1 cellular context compared by ENCODE assay signal in the genomic region with DNA sequence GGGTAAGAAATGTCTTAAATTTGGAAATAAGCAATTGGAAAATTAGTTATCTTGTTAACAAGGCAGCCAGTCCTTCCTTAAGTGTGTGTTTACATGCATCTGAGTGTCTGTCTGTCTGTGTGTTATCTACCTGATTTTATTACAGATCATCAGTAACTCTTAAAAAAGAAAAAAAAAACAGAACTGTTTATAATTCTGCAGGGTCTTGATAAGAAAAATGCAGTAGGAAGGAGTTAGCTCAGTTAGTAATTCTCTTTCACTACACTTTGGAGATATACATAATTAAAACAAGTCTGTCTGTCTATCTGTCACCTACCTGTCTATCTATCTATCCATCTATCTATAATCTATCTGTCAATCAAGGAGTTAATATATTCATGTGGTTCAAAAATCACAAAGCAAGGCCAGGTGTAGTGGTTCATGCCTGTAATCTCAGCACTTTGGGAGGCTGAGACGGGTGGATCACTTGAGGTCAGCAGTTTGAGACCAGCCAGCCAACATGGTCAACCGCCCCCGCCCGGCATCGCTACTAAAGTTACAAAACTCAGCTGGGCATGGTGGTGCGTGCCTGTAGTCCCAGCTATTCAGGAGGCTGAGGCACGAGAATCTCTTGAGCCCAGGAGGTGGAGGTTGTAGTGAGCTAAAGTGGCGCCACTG.
TF ChIP-seq lines count a peak whose summit lies in the region.

No MANE protein-coding gene starts in this region.

TF ChIP-seq in K562, 482 proteins besides CTCF, POLR2A, EP300 and RAD21 (continued from another document and continues in another):
- no peak for TF ChIP-seq CBX2 (IDR thresholded peaks at IDR 0.05; ENCODE audit: insufficient read depth, low read length, poor library complexity, severe bottlenecking)
- TF ChIP-seq, protein P1, sequence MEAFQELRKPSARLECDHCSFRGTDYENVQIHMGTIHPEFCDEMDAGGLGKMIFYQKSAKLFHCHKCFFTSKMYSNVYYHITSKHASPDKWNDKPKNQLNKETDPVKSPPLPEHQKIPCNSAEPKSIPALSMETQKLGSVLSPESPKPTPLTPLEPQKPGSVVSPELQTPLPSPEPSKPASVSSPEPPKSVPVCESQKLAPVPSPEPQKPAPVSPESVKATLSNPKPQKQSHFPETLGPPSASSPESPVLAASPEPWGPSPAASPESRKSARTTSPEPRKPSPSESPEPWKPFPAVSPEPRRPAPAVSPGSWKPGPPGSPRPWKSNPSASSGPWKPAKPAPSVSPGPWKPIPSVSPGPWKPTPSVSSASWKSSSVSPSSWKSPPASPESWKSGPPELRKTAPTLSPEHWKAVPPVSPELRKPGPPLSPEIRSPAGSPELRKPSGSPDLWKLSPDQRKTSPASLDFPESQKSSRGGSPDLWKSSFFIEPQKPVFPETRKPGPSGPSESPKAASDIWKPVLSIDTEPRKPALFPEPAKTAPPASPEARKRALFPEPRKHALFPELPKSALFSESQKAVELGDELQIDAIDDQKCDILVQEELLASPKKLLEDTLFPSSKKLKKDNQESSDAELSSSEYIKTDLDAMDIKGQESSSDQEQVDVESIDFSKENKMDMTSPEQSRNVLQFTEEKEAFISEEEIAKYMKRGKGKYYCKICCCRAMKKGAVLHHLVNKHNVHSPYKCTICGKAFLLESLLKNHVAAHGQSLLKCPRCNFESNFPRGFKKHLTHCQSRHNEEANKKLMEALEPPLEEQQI (IDR thresholded peaks at IDR 0.05) = no peak
- TF ChIP-seq ZNF444 (CRISPR knock-in tag; IDR thresholded peaks at IDR 0.05) = no peak
- no peak for TF ChIP-seq RUNX1 (IDR thresholded peaks at IDR 0.05; ENCODE audit: low read depth)
- no peak for TF ChIP-seq SP2 (IDR thresholded peaks at IDR 0.05; ENCODE audit: extremely low read depth, low read depth, low read length, poor library complexity, severe bottlenecking)
- TF ChIP-seq SMC3 (conservative IDR thresholded peaks at IDR 0.05; ENCODE audit: insufficient read depth, low read depth, low read length) = no peak
- TF ChIP-seq, protein P2, sequence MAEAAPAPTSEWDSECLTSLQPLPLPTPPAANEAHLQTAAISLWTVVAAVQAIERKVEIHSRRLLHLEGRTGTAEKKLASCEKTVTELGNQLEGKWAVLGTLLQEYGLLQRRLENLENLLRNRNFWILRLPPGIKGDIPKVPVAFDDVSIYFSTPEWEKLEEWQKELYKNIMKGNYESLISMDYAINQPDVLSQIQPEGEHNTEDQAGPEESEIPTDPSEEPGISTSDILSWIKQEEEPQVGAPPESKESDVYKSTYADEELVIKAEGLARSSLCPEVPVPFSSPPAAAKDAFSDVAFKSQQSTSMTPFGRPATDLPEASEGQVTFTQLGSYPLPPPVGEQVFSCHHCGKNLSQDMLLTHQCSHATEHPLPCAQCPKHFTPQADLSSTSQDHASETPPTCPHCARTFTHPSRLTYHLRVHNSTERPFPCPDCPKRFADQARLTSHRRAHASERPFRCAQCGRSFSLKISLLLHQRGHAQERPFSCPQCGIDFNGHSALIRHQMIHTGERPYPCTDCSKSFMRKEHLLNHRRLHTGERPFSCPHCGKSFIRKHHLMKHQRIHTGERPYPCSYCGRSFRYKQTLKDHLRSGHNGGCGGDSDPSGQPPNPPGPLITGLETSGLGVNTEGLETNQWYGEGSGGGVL (CRISPR knock-in tag; IDR thresholded peaks at IDR 0.05) = no peak
- TF ChIP-seq EZH2 (IDR thresholded peaks at IDR 0.05; ENCODE audit: borderline replicate concordance, low read depth, low read length) = no peak
- no peak for TF ChIP-seq JUND (IDR thresholded peaks at IDR 0.05; ENCODE audit: borderline replicate concordance, low read depth, low read length)
- TF ChIP-seq JUND (tag; IDR thresholded peaks at IDR 0.05; ENCODE audit: borderline replicate concordance, low read depth, low read length) = no peak
- no peak for TF ChIP-seq NFYB (IDR thresholded peaks at IDR 0.05; ENCODE audit: extremely low read depth, insufficient read length)
- TF ChIP-seq PPARD (CRISPR knock-in tag; IDR thresholded peaks at IDR 0.05) = no peak
- TF ChIP-seq, protein P3, sequence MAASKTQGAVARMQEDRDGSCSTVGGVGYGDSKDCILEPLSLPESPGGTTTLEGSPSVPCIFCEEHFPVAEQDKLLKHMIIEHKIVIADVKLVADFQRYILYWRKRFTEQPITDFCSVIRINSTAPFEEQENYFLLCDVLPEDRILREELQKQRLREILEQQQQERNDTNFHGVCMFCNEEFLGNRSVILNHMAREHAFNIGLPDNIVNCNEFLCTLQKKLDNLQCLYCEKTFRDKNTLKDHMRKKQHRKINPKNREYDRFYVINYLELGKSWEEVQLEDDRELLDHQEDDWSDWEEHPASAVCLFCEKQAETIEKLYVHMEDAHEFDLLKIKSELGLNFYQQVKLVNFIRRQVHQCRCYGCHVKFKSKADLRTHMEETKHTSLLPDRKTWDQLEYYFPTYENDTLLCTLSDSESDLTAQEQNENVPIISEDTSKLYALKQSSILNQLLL (CRISPR knock-in tag; IDR thresholded peaks at IDR 0.05; ENCODE audit: borderline replicate concordance) = no peak
- TF ChIP-seq U2AF1 (optimal IDR thresholded peaks at IDR 0.05; ENCODE audit: low read depth, low read length) = no peak
- TF ChIP-seq ZNF347 (CRISPR knock-in tag; IDR thresholded peaks at IDR 0.05; ENCODE audit: low read depth) = no peak
- no peak for TF ChIP-seq CBX3 (IDR thresholded peaks at IDR 0.05; ENCODE audit: borderline replicate concordance in 1 of 2, low read length in 2 of 2)
- no peak for TF ChIP-seq PHTF2 (CRISPR knock-in tag; IDR thresholded peaks at IDR 0.05)
- no peak for TF ChIP-seq HNRNPUL1 (IDR thresholded peaks at IDR 0.05; ENCODE audit: low read length)
- TF ChIP-seq, protein P4, sequence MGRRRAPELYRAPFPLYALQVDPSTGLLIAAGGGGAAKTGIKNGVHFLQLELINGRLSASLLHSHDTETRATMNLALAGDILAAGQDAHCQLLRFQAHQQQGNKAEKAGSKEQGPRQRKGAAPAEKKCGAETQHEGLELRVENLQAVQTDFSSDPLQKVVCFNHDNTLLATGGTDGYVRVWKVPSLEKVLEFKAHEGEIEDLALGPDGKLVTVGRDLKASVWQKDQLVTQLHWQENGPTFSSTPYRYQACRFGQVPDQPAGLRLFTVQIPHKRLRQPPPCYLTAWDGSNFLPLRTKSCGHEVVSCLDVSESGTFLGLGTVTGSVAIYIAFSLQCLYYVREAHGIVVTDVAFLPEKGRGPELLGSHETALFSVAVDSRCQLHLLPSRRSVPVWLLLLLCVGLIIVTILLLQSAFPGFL (CRISPR knock-in tag; IDR thresholded peaks at IDR 0.05) = no peak
- TF ChIP-seq ZNF76 (CRISPR knock-in tag; IDR thresholded peaks at IDR 0.05; ENCODE audit: borderline replicate concordance) = no peak
- TF ChIP-seq, protein P5, sequence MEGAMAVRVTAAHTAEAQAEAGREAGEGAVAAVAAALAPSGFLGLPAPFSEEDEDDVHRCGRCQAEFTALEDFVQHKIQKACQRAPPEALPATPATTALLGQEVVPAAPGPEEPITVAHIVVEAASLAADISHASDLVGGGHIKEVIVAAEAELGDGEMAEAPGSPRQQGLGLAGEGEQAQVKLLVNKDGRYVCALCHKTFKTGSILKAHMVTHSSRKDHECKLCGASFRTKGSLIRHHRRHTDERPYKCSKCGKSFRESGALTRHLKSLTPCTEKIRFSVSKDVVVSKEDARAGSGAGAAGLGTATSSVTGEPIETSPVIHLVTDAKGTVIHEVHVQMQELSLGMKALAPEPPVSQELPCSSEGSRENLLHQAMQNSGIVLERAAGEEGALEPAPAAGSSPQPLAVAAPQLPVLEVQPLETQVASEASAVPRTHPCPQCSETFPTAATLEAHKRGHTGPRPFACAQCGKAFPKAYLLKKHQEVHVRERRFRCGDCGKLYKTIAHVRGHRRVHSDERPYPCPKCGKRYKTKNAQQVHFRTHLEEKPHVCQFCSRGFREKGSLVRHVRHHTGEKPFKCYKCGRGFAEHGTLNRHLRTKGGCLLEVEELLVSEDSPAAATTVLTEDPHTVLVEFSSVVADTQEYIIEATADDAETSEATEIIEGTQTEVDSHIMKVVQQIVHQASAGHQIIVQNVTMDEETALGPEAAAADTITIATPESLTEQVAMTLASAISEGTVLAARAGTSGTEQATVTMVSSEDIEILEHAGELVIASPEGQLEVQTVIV (CRISPR knock-in tag; IDR thresholded peaks at IDR 0.05; ENCODE audit: borderline replicate concordance) = no peak
- TF ChIP-seq ZNF174 (CRISPR knock-in tag; IDR thresholded peaks at IDR 0.05) = no peak
- TF ChIP-seq EWSR1 (IDR thresholded peaks at IDR 0.05; ENCODE audit: borderline replicate concordance, low read depth, partially characterized antibody) = no peak
- TF ChIP-seq NR2C1 (IDR thresholded peaks at IDR 0.05) = no peak
- TF ChIP-seq NR2C1 (tag; IDR thresholded peaks at IDR 0.05) = no peak
- TF ChIP-seq, protein P6, sequence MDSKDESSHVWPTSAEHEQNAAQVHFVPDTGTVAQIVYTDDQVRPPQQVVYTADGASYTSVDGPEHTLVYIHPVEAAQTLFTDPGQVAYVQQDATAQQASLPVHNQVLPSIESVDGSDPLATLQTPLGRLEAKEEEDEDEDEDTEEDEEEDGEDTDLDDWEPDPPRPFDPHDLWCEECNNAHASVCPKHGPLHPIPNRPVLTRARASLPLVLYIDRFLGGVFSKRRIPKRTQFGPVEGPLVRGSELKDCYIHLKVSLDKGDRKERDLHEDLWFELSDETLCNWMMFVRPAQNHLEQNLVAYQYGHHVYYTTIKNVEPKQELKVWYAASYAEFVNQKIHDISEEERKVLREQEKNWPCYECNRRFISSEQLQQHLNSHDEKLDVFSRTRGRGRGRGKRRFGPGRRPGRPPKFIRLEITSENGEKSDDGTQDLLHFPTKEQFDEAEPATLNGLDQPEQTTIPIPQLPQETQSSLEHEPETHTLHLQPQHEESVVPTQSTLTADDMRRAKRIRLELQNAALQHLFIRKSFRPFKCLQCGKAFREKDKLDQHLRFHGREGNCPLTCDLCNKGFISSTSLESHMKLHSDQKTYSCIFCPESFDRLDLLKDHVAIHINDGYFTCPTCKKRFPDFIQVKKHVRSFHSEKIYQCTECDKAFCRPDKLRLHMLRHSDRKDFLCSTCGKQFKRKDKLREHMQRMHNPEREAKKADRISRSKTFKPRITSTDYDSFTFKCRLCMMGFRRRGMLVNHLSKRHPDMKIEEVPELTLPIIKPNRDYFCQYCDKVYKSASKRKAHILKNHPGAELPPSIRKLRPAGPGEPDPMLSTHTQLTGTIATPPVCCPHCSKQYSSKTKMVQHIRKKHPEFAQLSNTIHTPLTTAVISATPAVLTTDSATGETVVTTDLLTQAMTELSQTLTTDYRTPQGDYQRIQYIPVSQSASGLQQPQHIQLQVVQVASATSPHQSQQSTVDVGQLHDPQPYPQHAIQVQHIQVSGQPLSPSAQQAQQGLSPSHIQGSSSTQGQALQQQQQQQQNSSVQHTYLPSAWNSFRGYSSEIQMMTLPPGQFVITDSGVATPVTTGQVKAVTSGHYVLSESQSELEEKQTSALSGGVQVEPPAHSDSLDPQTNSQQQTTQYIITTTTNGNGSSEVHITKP (IDR thresholded peaks at IDR 0.05; ENCODE audit: partially characterized antibody) = no peak
- no peak for TF ChIP-seq SRSF1 (IDR thresholded peaks at IDR 0.05; ENCODE audit: low read depth, low read length)
- no peak for TF ChIP-seq POLR3A (IDR thresholded peaks at IDR 0.05; ENCODE audit: borderline replicate concordance, extremely low read depth, insufficient read depth, insufficient read length)
- no peak for TF ChIP-seq ZNF717 (CRISPR knock-in tag; IDR thresholded peaks at IDR 0.05)
- 0 out of 2 replicates have a peak, but pooled peaks have one; percentile 40 for TF ChIP-seq NBN (IDR thresholded peaks at IDR 0.05; ENCODE audit: low read depth)
- TF ChIP-seq PTBP1 (IDR thresholded peaks at IDR 0.05; ENCODE audit: low read depth, low read length) = no peak
- TF ChIP-seq IRF2 (CRISPR knock-in tag; IDR thresholded peaks at IDR 0.05) = no peak
- no peak for TF ChIP-seq ZNF184 (CRISPR knock-in tag; IDR thresholded peaks at IDR 0.05)
- TF ChIP-seq RBFOX2 (IDR thresholded peaks at IDR 0.05; ENCODE audit: low read depth, low read length) = no peak
- 0 out of 4 replicates have a peak, but pooled peaks of 1 of the 2 experiments have one; percentile 6 for TF ChIP-seq FOXK2 (conservative IDR thresholded peaks at IDR 0.05 in 1 of 2, IDR thresholded peaks at IDR 0.05 in 1 of 2; ENCODE audit: low read depth in 2 of 2)
- TF ChIP-seq, protein P7, sequence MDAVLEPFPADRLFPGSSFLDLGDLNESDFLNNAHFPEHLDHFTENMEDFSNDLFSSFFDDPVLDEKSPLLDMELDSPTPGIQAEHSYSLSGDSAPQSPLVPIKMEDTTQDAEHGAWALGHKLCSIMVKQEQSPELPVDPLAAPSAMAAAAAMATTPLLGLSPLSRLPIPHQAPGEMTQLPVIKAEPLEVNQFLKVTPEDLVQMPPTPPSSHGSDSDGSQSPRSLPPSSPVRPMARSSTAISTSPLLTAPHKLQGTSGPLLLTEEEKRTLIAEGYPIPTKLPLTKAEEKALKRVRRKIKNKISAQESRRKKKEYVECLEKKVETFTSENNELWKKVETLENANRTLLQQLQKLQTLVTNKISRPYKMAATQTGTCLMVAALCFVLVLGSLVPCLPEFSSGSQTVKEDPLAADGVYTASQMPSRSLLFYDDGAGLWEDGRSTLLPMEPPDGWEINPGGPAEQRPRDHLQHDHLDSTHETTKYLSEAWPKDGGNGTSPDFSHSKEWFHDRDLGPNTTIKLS (IDR thresholded peaks at IDR 0.05; ENCODE audit: borderline replicate concordance, low read depth) = no peak
- TF ChIP-seq MTA3 (IDR thresholded peaks at IDR 0.05; ENCODE audit: borderline replicate concordance) = peak; percentile 26; the same call in 1 of the 2 replicates
